Comparison of ENCODE assay signal across 8 cellular contexts in genomic region chr6:37137201-37137880, GRCh38. TPM values are rescaled to one million over a fixed set of nuclear protein-coding genes. Genes with fewer than 3 reads are reported as not detected.
DNase-seq lines count a peak whose midpoint lies in the region; ATAC-seq and TF ChIP-seq lines count a peak whose summit lies in the region.

No MANE protein-coding gene starts in this region.

- H3K4me3 ChIP-seq in ACC112 (ENCODE audit: low read depth, low read length) = peak overlapping the region; percentile 52
- peak overlapping the region; percentile 26 for H3K4me3 ChIP-seq in HFF-Myc (replicated peaks; ENCODE audit: low read depth, low read length)
- peak overlapping the region; percentile 36 for H3K4me3 ChIP-seq in fibroblast of villous mesenchyme (ENCODE audit: low read depth, low read length)

- H3K27ac Mint-ChIP-seq in activated CD8-positive, alpha-beta T cell treated with anti-CD3 and anti-CD28 coated beads, Interleukin-2, amount 10 ng/mL, durations not matched to agents 7 days and 5 days = peak overlapping the region; percentile 5
- H3K27ac Mint-ChIP-seq in progenitor cell of endocrine pancreas = peak overlapping the region; percentile 99

- TF ChIP-seq CTCF in HFF-Myc (IDR thresholded peaks at IDR 0.05; ENCODE audit: low read depth, low read length, missing control alignments) = no peak
- no peak for TF ChIP-seq CTCF in fibroblast of villous mesenchyme (IDR thresholded peaks at IDR 0.05; ENCODE audit: insufficient read depth, low read depth, low read length)
- TF ChIP-seq CTCF in progenitor cell of endocrine pancreas (IDR thresholded peaks at IDR 0.05; ENCODE audit: unreplicated experiment) = no peak

- peak overlapping the region; percentile 16 for H2AFZ ChIP-seq in ACC112 (ENCODE audit: low read length, unreplicated experiment)

- H3K79me2 ChIP-seq in ACC112 (ENCODE audit: control insufficient read depth, insufficient read depth, low read length, unreplicated experiment) = no peaks in the 10 kb centered on the region

- H3K27ac ChIP-seq in ACC112 (ENCODE audit: low read depth, low read length) = peak overlapping the region; percentile 97

- POLR2A ChIA-PET in activated CD8-positive, alpha-beta T cell treated with anti-CD3 and anti-CD28 coated beads, Interleukin-2, amount 10 ng/mL, durations not matched to agents 7 days and 5 days (lab: Charles Lee) = interaction anchor here (0.6 kb wide), 1 partner anchor 23 kb away, joined by 4 read pairs; no protein-coding TSS in a partner anchor

- CTCF ChIA-PET in activated CD8-positive, alpha-beta T cell treated with anti-CD3 and anti-CD28 coated beads, Interleukin-2, amount 10 ng/mL, durations not matched to agents 7 days and 5 days (lab: Charles Lee) = interaction anchor here (1.2 kb wide), 1 partner anchor 73 kb away, joined by 3 read pairs; no protein-coding TSS in a partner anchor

- H3K27me3 ChIP-seq in ACC112 (ENCODE audit: insufficient read depth, low read length) = no peaks in the 10 kb centered on the region

- peaks cover 18% of the 10 kb centered on the region for H3K4me1 Mint-ChIP-seq in activated CD8-positive, alpha-beta T cell treated with anti-CD3 and anti-CD28 coated beads, Interleukin-2, amount 10 ng/mL, durations not matched to agents 7 days and 5 days (ENCODE audit: low read depth)
- peaks cover 43% of the 10 kb centered on the region for H3K4me1 Mint-ChIP-seq in progenitor cell of endocrine pancreas (ENCODE audit: low read depth)

- no peak overlapping the region for H3K4me3 Mint-ChIP-seq in activated CD8-positive, alpha-beta T cell treated with anti-CD3 and anti-CD28 coated beads, Interleukin-2, amount 10 ng/mL, durations not matched to agents 7 days and 5 days
- H3K4me3 Mint-ChIP-seq in progenitor cell of endocrine pancreas (ENCODE audit: low read depth) = peak overlapping the region; percentile 79

- H3K4me1 ChIP-seq in ACC112 (ENCODE audit: control insufficient read depth, insufficient read depth, low read length, unreplicated experiment) = peaks cover 72% of the 10 kb centered on the region

- no peaks in the 10 kb centered on the region for H3K36me3 Mint-ChIP-seq in activated CD8-positive, alpha-beta T cell treated with anti-CD3 and anti-CD28 coated beads, Interleukin-2, amount 10 ng/mL, durations not matched to agents 7 days and 5 days (ENCODE audit: low read depth)
- H3K36me3 Mint-ChIP-seq in progenitor cell of endocrine pancreas (ENCODE audit: insufficient read depth) = no peaks in the 10 kb centered on the region

- no peaks in the 10 kb centered on the region for H3K27me3 Mint-ChIP-seq in activated CD8-positive, alpha-beta T cell treated with anti-CD3 and anti-CD28 coated beads, Interleukin-2, amount 10 ng/mL, durations not matched to agents 7 days and 5 days (ENCODE audit: low read depth)
- H3K27me3 Mint-ChIP-seq in progenitor cell of endocrine pancreas = no peaks in the 10 kb centered on the region

- no peaks in the 10 kb centered on the region for H3K36me3 ChIP-seq in ACC112 (ENCODE audit: insufficient read depth, low read length)

- no peaks in the 10 kb centered on the region for H3K9me3 Mint-ChIP-seq in activated CD8-positive, alpha-beta T cell treated with anti-CD3 and anti-CD28 coated beads, Interleukin-2, amount 10 ng/mL, durations not matched to agents 7 days and 5 days (ENCODE audit: insufficient read depth)
- H3K9me3 Mint-ChIP-seq in progenitor cell of endocrine pancreas (ENCODE audit: low read depth) = no peaks in the 10 kb centered on the region

- peak; percentile 53 for ATAC-seq in activated CD8-positive, alpha-beta T cell treated with anti-CD3 and anti-CD28 coated beads, Interleukin-2, amount 10 ng/mL, durations not matched to agents 7 days and 5 days
- no peak for ATAC-seq in GM21576 (IDR thresholded peaks at IDR 0.05; ENCODE audit: unreplicated experiment)

- DNase-seq in HFF-Myc (ENCODE audit: extremely low read depth, low read depth) (peak; percentile 97), fibroblast of villous mesenchyme (ENCODE audit: low read depth) (peak; percentile 97), progenitor cell of endocrine pancreas (ENCODE audit: low spot score, unreplicated experiment) (peak; percentile 33), NCI-H187 treated with DMSO at 0.1 percent for 48 hours (lab: John Stamatoyannopoulos, UW) (no peak), NCI-H524 (lab: John Stamatoyannopoulos, UW) (no peak)
- no peak for DNase-seq in activated CD8-positive, alpha-beta T cell treated with anti-CD3 and anti-CD28 coated beads, Interleukin-2, amount 10 ng/mL, durations not matched to agents 7 days and 5 days

RNA-seq across cellular contexts. Expression of gene PIM1, which starts 32.6 kb away (rescaled TPM):
- total RNA-seq in activated CD8-positive, alpha-beta T cell treated with anti-CD3 and anti-CD28 coated beads, Interleukin-2, amount 10 ng/mL, durations not matched to agents 7 days and 5 days = 100 to 1,000 TPM; 432 to 449 TPM
- total RNA-seq in fibroblast of villous mesenchyme (22.9 and 28.0 TPM in 2 replicates), progenitor cell of endocrine pancreas (19.5 and 19.7 TPM in 2 replicates)

Comparison
In these comparisons a context has a peak if more than half of its experiments do, and no peak if none do; other contexts are left out.
1. DNase-seq: peak in HFF-Myc (single experiment), fibroblast of villous mesenchyme (single experiment) and progenitor cell of endocrine pancreas (single experiment); none in activated CD8-positive, alpha-beta T cell treated with anti-CD3 and anti-CD28 coated beads, Interleukin-2, amount 10 ng/mL, durations not matched to agents 7 days and 5 days (single experiment), NCI-H187 treated with DMSO at 0.1 percent for 48 hours (single experiment) and NCI-H524 (0 of 2).
2. RNA of gene PIM1, which starts 32.6 kb away (total RNA-seq): 432 to 449 TPM in activated CD8-positive, alpha-beta T cell treated with anti-CD3 and anti-CD28 coated beads, Interleukin-2, amount 10 ng/mL, durations not matched to agents 7 days and 5 days; 22.9 to 28.0 TPM in fibroblast of villous mesenchyme and 19.5 to 19.7 TPM in progenitor cell of endocrine pancreas; every median in the first group is over 10 times any median in the second.
3. Peak in every context shown above with its lines, with median percentiles within 50 percentile points of each other: H3K4me3 ChIP-seq.